In genomic region chr11:74249496-74249895, GRCh38 we compare ENCODE assay signal across 27 cellular contexts.
"Had no signal": no experiment of that assay in that cellular context is flagged by ENCODE, and none has a peak within 500 bp of the region (broad histone marks: within the 10 kb centered on the region; RNA-seq: fewer than 3 reads in every experiment).

No MANE protein-coding gene starts in this region.

- H3K27me3 ChIP-seq: neural progenitor cell, ovary, right lobe of liver, sigmoid colon, stomach, thyroid gland, tibial nerve, upper lobe of left lung, vagina had no signal

- H3K27me3 Mint-ChIP-seq: progenitor cell of endocrine pancreas; stimulated activated naive B cell treated with anti-CD40 and anti-IgM and Interleukin-4, amounts not matched to agents 10 μg/mL and 1 μg/mL and 100 μg/mL, for 72 hours; stimulated activated naive CD8-positive, alpha-beta T cell treated with anti-CD3 and anti-CD28 coated beads, Interleukin-15, Interleukin-2, amounts not matched to agents 100 ng/mL and 50 ng/mL, for 24 hours had no signal

- H3K27ac ChIP-seq: neural progenitor cell, ovary, parathyroid adenoma, psoas muscle, right lobe of liver, sigmoid colon, stomach, thoracic aorta, thyroid gland, tibial nerve, upper lobe of left lung, vagina had no signal

- H3K4me1 Mint-ChIP-seq: nephron; neural progenitor cell; stimulated activated effector memory CD8-positive, alpha-beta T cell treated with anti-CD3 and anti-CD28 coated beads, Interleukin-12 subunit alpha, Interleukin-12 subunit beta, amount 100 ng/mL, for 72 hours; stimulated activated naive B cell treated with anti-CD40 and anti-IgM and Interleukin-4, amounts not matched to agents 10 μg/mL and 1 μg/mL and 100 μg/mL, for 72 hours had no signal

- H3K79me2 ChIP-seq: parathyroid adenoma had no signal

- H3K36me3 ChIP-seq: neural progenitor cell, ovary had no signal

- H3K4me3 ChIP-seq: neural progenitor cell, ovary, psoas muscle, right lobe of liver, sigmoid colon, stomach, thoracic aorta, thyroid gland, tibial nerve, upper lobe of left lung, vagina had no signal

- ATAC-seq: psoas muscle; right cardiac atrium; right lobe of liver; stimulated activated effector memory CD8-positive, alpha-beta T cell treated with anti-CD3 and anti-CD28 coated beads, Interleukin-12 subunit alpha, Interleukin-12 subunit beta, amount 100 ng/mL, for 72 hours; stimulated activated naive B cell treated with anti-CD40 and anti-IgM and Interleukin-4, amounts not matched to agents 10 μg/mL and 1 μg/mL and 100 μg/mL, for 72 hours had no signal

- H3K9me3 ChIP-seq: ovary, psoas muscle, right lobe of liver, sigmoid colon, stomach, thoracic aorta, thyroid gland, tibial nerve, upper lobe of left lung, vagina had no signal

- DNase-seq: occipital lobe; ovary; posterior cingulate gyrus; psoas muscle; right cardiac atrium; right lobe of liver; sigmoid colon; small intestine; stimulated activated CD4-positive, alpha-beta T cell treated with anti-CD3 and anti-CD28 coated beads, Interleukin-15, amount 100 ng/mL, for 24 hours; stimulated activated CD4-positive, alpha-beta T cell treated with anti-CD3 and anti-CD28 coated beads, Interleukin-2, amount 100 ng/mL, for 24 hours; stimulated activated CD4-positive, alpha-beta T cell treated with anti-CD3 and anti-CD28 coated beads, Interleukin-2, amount 100 ng/mL, for 48 hours; stimulated activated CD4-positive, alpha-beta T cell treated with anti-CD3 and anti-CD28 coated beads, Interleukin-4, amount 100 ng/mL, for 24 hours; stimulated activated naive B cell treated with anti-CD40 and anti-IgM and Interleukin-4, amounts not matched to agents 10 μg/mL and 1 μg/mL and 100 μg/mL, for 72 hours; stimulated activated naive CD4-positive, alpha-beta T cell treated with Interleukin-2 at 50 U/mL for 16 hours; stomach; thyroid gland; trophoblast cell; upper lobe of left lung had no signal

- H2AFZ ChIP-seq: neural progenitor cell, parathyroid adenoma had no signal

- H3K4me1 ChIP-seq: neural progenitor cell, parathyroid adenoma, psoas muscle, right lobe of liver, sigmoid colon, stomach, thyroid gland, tibial nerve, upper lobe of left lung, vagina had no signal

- H3K9me3 Mint-ChIP-seq: nephron; neural progenitor cell; stimulated activated effector memory CD8-positive, alpha-beta T cell treated with anti-CD3 and anti-CD28 coated beads, Interleukin-12 subunit alpha, Interleukin-12 subunit beta, amount 100 ng/mL, for 72 hours; stimulated activated naive B cell treated with anti-CD40 and anti-IgM and Interleukin-4, amounts not matched to agents 10 μg/mL and 1 μg/mL and 100 μg/mL, for 72 hours; stimulated activated naive CD8-positive, alpha-beta T cell treated with anti-CD3 and anti-CD28 coated beads, Interleukin-15, Interleukin-2, amounts not matched to agents 100 ng/mL and 50 ng/mL, for 24 hours had no signal

- H3K4me3 Mint-ChIP-seq: nephron; neural progenitor cell; stimulated activated effector memory CD8-positive, alpha-beta T cell treated with anti-CD3 and anti-CD28 coated beads, Interleukin-12 subunit alpha, Interleukin-12 subunit beta, amount 100 ng/mL, for 72 hours; stimulated activated naive B cell treated with anti-CD40 and anti-IgM and Interleukin-4, amounts not matched to agents 10 μg/mL and 1 μg/mL and 100 μg/mL, for 72 hours; stimulated activated naive CD8-positive, alpha-beta T cell treated with anti-CD3 and anti-CD28 coated beads, Interleukin-15, Interleukin-2, amounts not matched to agents 100 ng/mL and 50 ng/mL, for 24 hours had no signal

- H3K4me2 ChIP-seq: neural progenitor cell had no signal

- H3K27ac Mint-ChIP-seq: nephron; neural progenitor cell; progenitor cell of endocrine pancreas; stimulated activated effector memory CD8-positive, alpha-beta T cell treated with anti-CD3 and anti-CD28 coated beads, Interleukin-12 subunit alpha, Interleukin-12 subunit beta, amount 100 ng/mL, for 72 hours; stimulated activated naive B cell treated with anti-CD40 and anti-IgM and Interleukin-4, amounts not matched to agents 10 μg/mL and 1 μg/mL and 100 μg/mL, for 72 hours; stimulated activated naive CD8-positive, alpha-beta T cell treated with anti-CD3 and anti-CD28 coated beads, Interleukin-15, Interleukin-2, amounts not matched to agents 100 ng/mL and 50 ng/mL, for 24 hours had no signal
